In the genomic region with DNA sequence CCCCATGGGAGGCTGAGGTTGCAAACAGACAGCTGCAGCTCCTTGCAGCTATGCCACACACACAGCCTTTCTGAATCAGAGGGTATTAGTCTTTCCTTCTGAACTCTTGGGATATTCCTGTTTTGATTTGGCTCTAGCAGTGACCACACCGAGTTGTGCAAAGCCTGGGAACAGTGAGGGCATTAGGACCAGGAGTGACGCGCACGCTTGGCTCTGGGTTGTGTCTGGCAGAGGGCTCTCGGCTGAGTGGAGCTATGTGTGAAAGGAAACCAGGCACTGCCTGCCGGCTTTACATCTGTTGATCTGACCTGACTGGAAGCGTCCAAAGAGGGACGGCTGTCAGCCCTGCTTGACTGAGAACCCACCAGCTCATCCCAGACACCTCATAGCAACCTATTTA, we compare ENCODE assay signal across 10 cellular contexts. TPM values are rescaled to one million over a fixed set of nuclear protein-coding genes. Genes with fewer than 3 reads are reported as not detected.
DNase-seq lines count a peak whose midpoint lies in the region; ATAC-seq and TF ChIP-seq lines count a peak whose summit lies in the region.
"Had no signal": no experiment of that assay in that cellular context is flagged by ENCODE, and none has a peak within 500 bp of the region (broad histone marks: within the 10 kb centered on the region; RNA-seq: fewer than 3 reads in every experiment).

A gene with protein sequence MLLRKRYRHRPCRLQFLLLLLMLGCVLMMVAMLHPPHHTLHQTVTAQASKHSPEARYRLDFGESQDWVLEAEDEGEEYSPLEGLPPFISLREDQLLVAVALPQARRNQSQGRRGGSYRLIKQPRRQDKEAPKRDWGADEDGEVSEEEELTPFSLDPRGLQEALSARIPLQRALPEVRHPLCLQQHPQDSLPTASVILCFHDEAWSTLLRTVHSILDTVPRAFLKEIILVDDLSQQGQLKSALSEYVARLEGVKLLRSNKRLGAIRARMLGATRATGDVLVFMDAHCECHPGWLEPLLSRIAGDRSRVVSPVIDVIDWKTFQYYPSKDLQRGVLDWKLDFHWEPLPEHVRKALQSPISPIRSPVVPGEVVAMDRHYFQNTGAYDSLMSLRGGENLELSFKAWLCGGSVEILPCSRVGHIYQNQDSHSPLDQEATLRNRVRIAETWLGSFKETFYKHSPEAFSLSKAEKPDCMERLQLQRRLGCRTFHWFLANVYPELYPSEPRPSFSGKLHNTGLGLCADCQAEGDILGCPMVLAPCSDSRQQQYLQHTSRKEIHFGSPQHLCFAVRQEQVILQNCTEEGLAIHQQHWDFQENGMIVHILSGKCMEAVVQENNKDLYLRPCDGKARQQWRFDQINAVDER (plus strand): TSS at position 292 of the 400 bp plus-strand sequence. CDS start 472 bp downstream, outside the sequence.

- H3K27me3 Mint-ChIP-seq in activated CD8-positive, alpha-beta T cell treated with anti-CD3 and anti-CD28 coated beads for 36 hours: peaks cover 18% of the 10 kb centered on the region
- H3K27me3 Mint-ChIP-seq in activated T-helper 17 cell treated with anti-CD3 and anti-CD28 coated beads, Interleukin-2, amount 50 U/mL, for 72 hours: peaks cover 23% of the 10 kb centered on the region

- peaks cover 2% of the 10 kb centered on the region for H3K4me1 ChIP-seq in prostate gland (replicated peaks)

- no peak within 1 kb of the TSS for H3K4me3 Mint-ChIP-seq in activated CD8-positive, alpha-beta T cell treated with anti-CD3 and anti-CD28 coated beads for 36 hours
- no peak within 1 kb of the TSS for H3K4me3 Mint-ChIP-seq in activated T-helper 17 cell treated with anti-CD3 and anti-CD28 coated beads, Interleukin-2, amount 50 U/mL, for 72 hours

- no peaks in the 10 kb centered on the region for H3K36me3 Mint-ChIP-seq in activated CD8-positive, alpha-beta T cell treated with anti-CD3 and anti-CD28 coated beads for 36 hours (ENCODE audit: low read depth)
- H3K36me3 Mint-ChIP-seq in activated T-helper 17 cell treated with anti-CD3 and anti-CD28 coated beads, Interleukin-2, amount 50 U/mL, for 72 hours (ENCODE audit: low read depth): no peaks in the 10 kb centered on the region

- H3K4me3 ChIP-seq in prostate gland: peak within 1 kb of the TSS in 1 of 2 donors; percentile 5

- peak; percentile 90 for ATAC-seq in Right ventricle myocardium inferior
- ATAC-seq in GM19023 (IDR thresholded peaks at IDR 0.05; ENCODE audit: unreplicated experiment): no peak
- no peak for ATAC-seq in activated CD8-positive, alpha-beta T cell treated with anti-CD3 and anti-CD28 coated beads for 36 hours
- ATAC-seq in activated T-helper 17 cell treated with anti-CD3 and anti-CD28 coated beads, Interleukin-2, amount 50 U/mL, for 72 hours (replicated peaks): no peak
- no peak for ATAC-seq in GM21447 (IDR thresholded peaks at IDR 0.05; ENCODE audit: unreplicated experiment)

- no peak within 1 kb of the TSS for H3K27ac ChIP-seq in prostate gland
- H3K27ac ChIP-seq: HL-60 had no signal

- peaks cover 3% of the 10 kb centered on the region for H3K9me3 Mint-ChIP-seq in activated CD8-positive, alpha-beta T cell treated with anti-CD3 and anti-CD28 coated beads for 36 hours
- H3K9me3 Mint-ChIP-seq in activated T-helper 17 cell treated with anti-CD3 and anti-CD28 coated beads, Interleukin-2, amount 50 U/mL, for 72 hours: peaks cover 4% of the 10 kb centered on the region

- 13% methylated on average over 8 of the region's 8 CpGs for WGBS in prostate gland

- no peaks in the 10 kb centered on the region for H3K36me3 ChIP-seq in prostate gland

- DNase-seq in C1 segment of cervical spinal cord (lab: John Stamatoyannopoulos, UW) (peak; percentile 40 to 97 (median 81)), amniotic stem cell (lab: John Stamatoyannopoulos, UW) (peak; percentile 82), Right ventricle myocardium inferior (ENCODE audit: missing footprints) (peak; percentile 92), prostate gland (ENCODE audit: low spot score) (peak; percentile 52)
- no peak for DNase-seq in activated CD8-positive, alpha-beta T cell treated with anti-CD3 and anti-CD28 coated beads for 36 hours
- DNase-seq: activated CD8-positive, alpha-beta memory T cell treated with anti-CD3 and anti-CD28 coated beads, Interleukin-2, amount 50 U/mL, for 4 hours had no signal

- intact Hi-C loops in Right ventricle myocardium inferior (cut with DNase I): loop anchor here (2.0 kb wide), 1 partner anchor 24 kb away; no protein-coding TSS in a partner anchor
- intact Hi-C loops in prostate gland (cut with DNase I): no loop called here
- intact Hi-C loops in activated CD8-positive, alpha-beta T cell treated with anti-CD3 and anti-CD28 coated beads for 36 hours (cut with micrococcal nuclease): no loop called here

- no peaks in the 10 kb centered on the region for H3K27me3 ChIP-seq in prostate gland (replicated peaks; ENCODE audit: insufficient read depth)

- no peaks in the 10 kb centered on the region for H3K4me1 Mint-ChIP-seq in activated CD8-positive, alpha-beta T cell treated with anti-CD3 and anti-CD28 coated beads for 36 hours (ENCODE audit: low read depth)
- H3K4me1 Mint-ChIP-seq in activated T-helper 17 cell treated with anti-CD3 and anti-CD28 coated beads, Interleukin-2, amount 50 U/mL, for 72 hours: no peaks in the 10 kb centered on the region

- no peak for TF ChIP-seq CTCF in prostate gland (IDR thresholded peaks at IDR 0.05)
- TF ChIP-seq CTCF in activated CD8-positive, alpha-beta T cell treated with anti-CD3 and anti-CD28 coated beads for 36 hours (IDR thresholded peaks at IDR 0.05): no peak

- H3K27ac Mint-ChIP-seq in activated CD8-positive, alpha-beta T cell treated with anti-CD3 and anti-CD28 coated beads for 36 hours: no peak within 1 kb of the TSS
- no peak within 1 kb of the TSS for H3K27ac Mint-ChIP-seq in activated T-helper 17 cell treated with anti-CD3 and anti-CD28 coated beads, Interleukin-2, amount 50 U/mL, for 72 hours

- H3K9me3 ChIP-seq in prostate gland: no peaks in the 10 kb centered on the region

- TF ChIP-seq POLR2A in prostate gland (IDR thresholded peaks at IDR 0.05): no peak

- CTCF ChIA-PET in activated CD8-positive, alpha-beta T cell treated with anti-CD3 and anti-CD28 coated beads for 36 hours (lab: Charles Lee): interaction anchor here (0.9 to 1.1 kb wide), 2 partner anchors 124 to 125 kb away, joined by 3 read pairs; no protein-coding TSS in a partner anchor

- POLR2A ChIA-PET in activated CD8-positive, alpha-beta T cell treated with anti-CD3 and anti-CD28 coated beads for 36 hours (lab: Charles Lee): no interaction called here

RNA-seq across cellular contexts. Expression of the gene that starts here (rescaled TPM):
- total RNA-seq in Right ventricle myocardium inferior (5.8 TPM), prostate gland (1 to 10 TPM; 6.0 to 7.6 TPM)
- not detected for total RNA-seq in activated CD8-positive, alpha-beta T cell treated with anti-CD3 and anti-CD28 coated beads for 36 hours
- under 1 TPM in 1 of 2 donors, not detected in 1; 0.22 TPM for total RNA-seq in activated T-helper 17 cell treated with anti-CD3 and anti-CD28 coated beads, Interleukin-2, amount 50 U/mL, for 72 hours
